ENCODE assay signal across 14 cellular contexts in genomic region chr3:30664449-30664848, GRCh38. TPM values are rescaled to one million over a fixed set of nuclear protein-coding genes. Genes with fewer than 3 reads are reported as not detected.
DNase-seq lines count a peak whose midpoint lies in the region; ATAC-seq and TF ChIP-seq lines count a peak whose summit lies in the region.
"Had no signal": no experiment of that assay in that cellular context is flagged by ENCODE, and none has a peak within 500 bp of the region (broad histone marks: within the 10 kb centered on the region; RNA-seq: fewer than 3 reads in every experiment).

No MANE protein-coding gene starts in this region.

- H3K4me1 ChIP-seq in mammary epithelial cell (ENCODE audit: insufficient read depth, low read length) (peaks cover 26% of the 10 kb centered on the region), testis (peaks cover 9% of the 10 kb centered on the region), uterus (peaks cover 4 to 19% of the 10 kb centered on the region in 2 donors)

- H3K9me3 Mint-ChIP-seq in MCF 10A (ENCODE audit: unreplicated experiment) (no peaks in the 10 kb centered on the region), T-cell (no peaks in the 10 kb centered on the region)
- H3K9me3 Mint-ChIP-seq in stimulated activated naive CD8-positive, alpha-beta T cell treated with anti-CD3 and anti-CD28 coated beads, Interleukin-15, amount 100 ng/mL, for 72 hours: no peaks in the 10 kb centered on the region
- H3K9me3 Mint-ChIP-seq: nephron had no signal

- TF ChIP-seq CTCF in MCF 10A (IDR thresholded peaks at IDR 0.05; ENCODE audit: unreplicated experiment): no peak
- TF ChIP-seq CTCF in mammary epithelial cell (conservative IDR thresholded peaks at IDR 0.05 in 1 of 2, IDR thresholded peaks at IDR 0.05 in 1 of 2; ENCODE audit: extremely low read depth in 1 of 2, insufficient read depth in 1 of 2, low read depth in 1 of 2, low read length in 2 of 2): no peak
- no peak for TF ChIP-seq CTCF in testis (IDR thresholded peaks at IDR 0.05)
- TF ChIP-seq CTCF in uterus (IDR thresholded peaks at IDR 0.05): no peak

- H3K36me3 ChIP-seq in mammary epithelial cell (ENCODE audit: insufficient read depth, low read length) (peaks cover 66% of the 10 kb centered on the region), testis (ENCODE audit: low read depth, missing control alignments) (no peaks in the 10 kb centered on the region), uterus (no peaks in the 10 kb centered on the region)

- ATAC-seq in T-cell (replicated peaks in 1 of 4): peak in 2 of 4 experiments; percentile 28 to 50
- ATAC-seq in stimulated activated naive CD8-positive, alpha-beta T cell treated with anti-CD3 and anti-CD28 coated beads, Interleukin-15, amount 100 ng/mL, for 72 hours: no peak
- ATAC-seq: HCT116 had no signal

- H3K4me3 Mint-ChIP-seq in MCF 10A (ENCODE audit: unreplicated experiment) (no peak overlapping the region), T-cell (peak overlapping the region; percentile 34 to 60 (median 51))
- peak overlapping the region; percentile 67 to 78 for H3K4me3 Mint-ChIP-seq in stimulated activated naive CD8-positive, alpha-beta T cell treated with anti-CD3 and anti-CD28 coated beads, Interleukin-15, amount 100 ng/mL, for 72 hours
- H3K4me3 Mint-ChIP-seq: nephron had no signal

- no peak overlapping the region for H2AFZ ChIP-seq in mammary epithelial cell (ENCODE audit: low read depth, low read length)
- H2AFZ ChIP-seq: PC-9 had no signal

- TF ChIP-seq POLR2A in testis (IDR thresholded peaks at IDR 0.05) (no peak), uterus (IDR thresholded peaks at IDR 0.05) (no peak)

- no peaks in the 10 kb centered on the region for H3K27me3 Mint-ChIP-seq in MCF 10A (ENCODE audit: insufficient read depth, unreplicated experiment)
- no peaks in the 10 kb centered on the region for H3K27me3 Mint-ChIP-seq in T-cell
- H3K27me3 Mint-ChIP-seq in stimulated activated naive CD8-positive, alpha-beta T cell treated with anti-CD3 and anti-CD28 coated beads, Interleukin-15, amount 100 ng/mL, for 72 hours: no peaks in the 10 kb centered on the region

- CTCF ChIA-PET in MCF 10A (lab: Yijun Ruan, JAX) (interaction anchor here (0.6 to 1.0 kb wide), 3 partner anchors 10 to 520 kb away, joined by 3 read pairs; no protein-coding TSS in a partner anchor), mammary epithelial cell (lab: Charles Lee; ENCODE audit: low non-redundant PET) (no interaction called here), T-cell (lab: Charles Lee) (interaction anchor here in 1 of 2 donors (0.8 to 1.8 kb wide), 4 partner anchors 9 to 35 kb away, joined by 4 to 6 read pairs (median 4); no protein-coding TSS in a partner anchor)

- H3K36me3 Mint-ChIP-seq in MCF 10A (ENCODE audit: insufficient read depth, unreplicated experiment): peaks cover 96% of the 10 kb centered on the region
- H3K36me3 Mint-ChIP-seq in T-cell: peaks cover 41% of the 10 kb centered on the region

- DNase-seq in MCF 10A (ENCODE audit: unreplicated experiment): no peak
- no peak for DNase-seq in mammary epithelial cell
- DNase-seq in T-cell: peak in 25 of 34 experiments; percentile 32 to 79 (median 53)
- DNase-seq in dermis blood vessel endothelial cell: peak; percentile 71
- no peak for DNase-seq in stimulated activated naive CD8-positive, alpha-beta T cell treated with anti-CD3 and anti-CD28 coated beads, Interleukin-15, amount 100 ng/mL, for 72 hours
- no peak for DNase-seq in testis
- DNase-seq in superior temporal gyrus (ENCODE audit: extremely low spot score): no peak
- DNase-seq in uterus: no peak
- DNase-seq: activated effector memory CD4-positive, alpha-beta T cell treated with Interleukin-2 at 50 U/mL for 16 hours; PC-9 had no signal

- H3K9ac ChIP-seq in mammary epithelial cell (ENCODE audit: insufficient read depth, low read length): no peak overlapping the region
- H3K9ac ChIP-seq: KMS-11 had no signal

- H3K27ac Mint-ChIP-seq in MCF 10A (ENCODE audit: low read depth, unreplicated experiment) (peak overlapping the region; percentile 27), T-cell (peak overlapping the region; percentile 93 to 95)
- H3K27ac Mint-ChIP-seq in stimulated activated naive CD8-positive, alpha-beta T cell treated with anti-CD3 and anti-CD28 coated beads, Interleukin-15, amount 100 ng/mL, for 72 hours: peak overlapping the region; percentile 88 to 97

- in situ Hi-C loops in mammary epithelial cell (cut with MboI; ENCODE audit: low sequenced_read_pairs in 2 of 2): no loop called here

- POLR2A ChIA-PET in MCF 10A (lab: Yijun Ruan, JAX): no interaction called here
- POLR2A ChIA-PET in T-cell (lab: Charles Lee): interaction anchor here (0.6 to 1.4 kb wide), 8 partner anchors 9 to 57 kb away, joined by 3 to 6 read pairs (median 4); no protein-coding TSS in a partner anchor

- 93% methylated on average over 8 of the region's 8 CpGs for WGBS in mammary epithelial cell (ENCODE audit: low coverage, missing lambda C conversion rate)
- 84 to 85% methylated on average over 8 of the region's 8 CpGs for WGBS in testis, 2 donors

- no TSS peak for BruUV-seq in MCF 10A (replicated peaks; lab: Mats Ljungman, UMichigan)
- no TSS peak for BruUV-seq in mammary epithelial cell (replicated peaks; lab: Mats Ljungman, UMichigan)

- H3K4me3 ChIP-seq in mammary epithelial cell (replicated peaks in 1 of 3; ENCODE audit: insufficient read depth in 1 of 3, low read depth in 2 of 3, low read length in 3 of 3) (no peak overlapping the region), testis (no peak overlapping the region), uterus (no peak overlapping the region)
- H3K4me3 ChIP-seq: PC-9, skin epidermis had no signal

- peaks cover 20% of the 10 kb centered on the region for H3K4me1 Mint-ChIP-seq in MCF 10A (ENCODE audit: insufficient read depth, unreplicated experiment)
- peaks cover 94 to 97% (median 97%) of the 10 kb centered on the region in 3 donors for H3K4me1 Mint-ChIP-seq in T-cell
- peaks cover 96% of the 10 kb centered on the region for H3K4me1 Mint-ChIP-seq in stimulated activated naive CD8-positive, alpha-beta T cell treated with anti-CD3 and anti-CD28 coated beads, Interleukin-15, amount 100 ng/mL, for 72 hours

- dilution Hi-C loops in mammary epithelial cell (cut with HindIII; ENCODE audit: low sequenced_read_pairs): no loop called here

- H3K27ac ChIP-seq in mammary epithelial cell (ENCODE audit: insufficient read depth, low read depth, low read length): no peak overlapping the region
- H3K27ac ChIP-seq in testis: no peak overlapping the region
- peak overlapping the region in 1 of 2 donors; percentile 31 for H3K27ac ChIP-seq in uterus
- H3K27ac ChIP-seq: KMS-11, PC-9 had no signal

- H3K9me3 ChIP-seq in mammary epithelial cell (replicated peaks; ENCODE audit: insufficient read depth, low read length): no peaks in the 10 kb centered on the region
- no peaks in the 10 kb centered on the region for H3K9me3 ChIP-seq in testis
- H3K9me3 ChIP-seq in uterus: no peaks in the 10 kb centered on the region

- peaks cover 93% of the 10 kb centered on the region for H3K79me2 ChIP-seq in mammary epithelial cell (ENCODE audit: insufficient read depth, low read length)

- H4K20me1 ChIP-seq in mammary epithelial cell (ENCODE audit: insufficient read depth, low read length): no peaks in the 10 kb centered on the region

- no peaks in the 10 kb centered on the region for H3K27me3 ChIP-seq in mammary epithelial cell (ENCODE audit: insufficient read depth, low read length)
- H3K27me3 ChIP-seq in testis: no peaks in the 10 kb centered on the region
- no peaks in the 10 kb centered on the region for H3K27me3 ChIP-seq in uterus

- H3K4me2 ChIP-seq in mammary epithelial cell (ENCODE audit: insufficient read depth, low read depth, low read length): no peak overlapping the region
- H3K4me2 ChIP-seq: KMS-11, PC-9 had no signal

- intact Hi-C loops in MCF 10A (cut with micrococcal nuclease) (no loop called here), mammary epithelial cell (cut with micrococcal nuclease) (no loop called here), testis (cut with DNase I; ENCODE audit: low total_unique reads) (no loop called here), uterus (cut with DNase I; ENCODE audit: low total_unique reads) (no loop called here)

RNA-seq across cellular contexts. Expression of gene TGFBR2, which starts 58.0 kb away (rescaled TPM):
- total RNA-seq in MCF 10A (2022) (103 and 104 TPM in 2 replicates), mammary epithelial cell (100 to 1,000 TPM; 149 to 179 TPM), T-cell (100 to 1,000 TPM; 114 to 145 (median 127) TPM), dermis blood vessel endothelial cell (632 and 715 TPM in 2 replicates), testis (10 to 100 TPM; 18.7 to 26.1 TPM), uterus (100 to 1,000 TPM in 3 of 4 donors, 10 to 100 TPM in 1; 95.3 to 255 (median 211) TPM)
- polyA plus RNA-seq in mammary epithelial cell (289 TPM), testis (ENCODE audit: insufficient read depth, low read depth, low replicate concordance) (35.3 TPM)
- polyA minus RNA-seq in mammary epithelial cell: 320 TPM

Comparison
In these comparisons a context has a peak if more than half of its experiments do, and no peak if none do; other contexts are left out.
1. DNase-seq: peak in T-cell (25 of 34) and dermis blood vessel endothelial cell (single experiment); none in MCF 10A (single experiment), mammary epithelial cell (single experiment), stimulated activated naive CD8-positive, alpha-beta T cell treated with anti-CD3 and anti-CD28 coated beads, Interleukin-15, amount 100 ng/mL, for 72 hours (0 of 2), testis (single experiment), superior temporal gyrus (single experiment) and uterus (0 of 2).
2. H3K27ac Mint-ChIP-seq: peak in every context shown above with its lines; median percentile 94 in T-cell; 92 in stimulated activated naive CD8-positive, alpha-beta T cell treated with anti-CD3 and anti-CD28 coated beads, Interleukin-15, amount 100 ng/mL, for 72 hours; 27 in MCF 10A.